In the genomic region with DNA sequence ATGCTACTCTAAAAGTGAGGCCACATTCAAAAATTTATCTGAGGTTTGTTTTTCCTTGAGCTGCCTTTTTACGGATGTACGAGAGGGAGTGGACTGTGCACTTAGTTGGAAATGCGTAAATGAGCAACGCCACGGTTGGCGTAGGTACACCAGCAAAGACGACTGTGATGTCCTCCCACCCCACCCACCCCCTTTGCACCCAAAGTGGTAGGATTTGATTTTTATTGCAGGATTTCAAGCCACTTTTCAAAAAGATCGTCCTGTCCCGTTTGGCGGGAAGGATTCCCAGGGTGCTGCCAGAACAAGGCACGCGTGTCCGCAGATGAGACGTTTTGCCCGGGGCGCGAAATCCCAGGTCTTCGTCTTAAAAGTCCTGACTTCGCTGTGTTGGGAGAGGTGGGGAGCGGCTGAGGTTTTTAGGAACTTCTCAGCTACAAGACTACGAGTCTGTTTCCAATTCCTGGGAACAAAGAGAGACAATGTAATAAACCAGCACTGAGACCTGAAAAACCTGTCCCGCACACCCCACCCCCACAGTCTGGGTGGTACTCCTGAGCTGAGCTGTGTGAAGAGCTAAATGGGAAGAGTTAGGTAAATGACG, we compare ENCODE assay signal across 8 cellular contexts. TPM values are rescaled to one million over a fixed set of nuclear protein-coding genes. Genes with fewer than 3 reads are reported as not detected.
DNase-seq lines count a peak whose midpoint lies in the region; ATAC-seq and TF ChIP-seq lines count a peak whose summit lies in the region.

No MANE protein-coding gene starts in this region.

- peaks cover 15% of the 10 kb centered on the region for H3K4me1 ChIP-seq in osteoblast (ENCODE audit: insufficient read depth, low read length)

- H3K4me3 ChIP-seq in osteoblast (ENCODE audit: insufficient read depth, low read length), result peak overlapping the region; percentile 81

- H3K9me3 Mint-ChIP-seq in activated CD4-positive, alpha-beta T cell treated with anti-CD3 and anti-CD28 coated beads, Interleukin-2, amount 10 ng/mL, durations not matched to agents 24 days and 14 days, result peaks cover 4% of the 10 kb centered on the region

- peaks cover 23% of the 10 kb centered on the region for H3K27me3 Mint-ChIP-seq in activated CD4-positive, alpha-beta T cell treated with anti-CD3 and anti-CD28 coated beads, Interleukin-2, amount 10 ng/mL, durations not matched to agents 24 days and 14 days

- H3K36me3 Mint-ChIP-seq in activated CD4-positive, alpha-beta T cell treated with anti-CD3 and anti-CD28 coated beads, Interleukin-2, amount 10 ng/mL, durations not matched to agents 24 days and 14 days (ENCODE audit: low read depth), result peaks cover 2% of the 10 kb centered on the region

- peak overlapping the region; percentile 85 for H2AFZ ChIP-seq in osteoblast (ENCODE audit: low read length)

- H4K20me1 ChIP-seq in osteoblast (ENCODE audit: insufficient read depth, low read length), result peaks cover 5% of the 10 kb centered on the region

- H3K79me2 ChIP-seq in osteoblast (ENCODE audit: insufficient read depth, low read length), result peaks cover 23% of the 10 kb centered on the region

- peaks cover 30% of the 10 kb centered on the region for H3K27me3 ChIP-seq in osteoblast (ENCODE audit: insufficient read depth, low read length)

- intact Hi-C loops in activated CD4-positive, alpha-beta T cell treated with anti-CD3 and anti-CD28 coated beads, Interleukin-2, amount 10 ng/mL, durations not matched to agents 24 days and 14 days (cut with micrococcal nuclease), result no loop called here

- no peak overlapping the region for H3K27ac Mint-ChIP-seq in activated CD4-positive, alpha-beta T cell treated with anti-CD3 and anti-CD28 coated beads, Interleukin-2, amount 10 ng/mL, durations not matched to agents 24 days and 14 days

- H3K4me2 ChIP-seq in osteoblast (ENCODE audit: insufficient read depth, low read length), result peak overlapping the region; percentile 89

- no peaks in the 10 kb centered on the region for H3K36me3 ChIP-seq in osteoblast (ENCODE audit: insufficient read depth, low read length)

- H3K4me1 Mint-ChIP-seq in activated CD4-positive, alpha-beta T cell treated with anti-CD3 and anti-CD28 coated beads, Interleukin-2, amount 10 ng/mL, durations not matched to agents 24 days and 14 days, result peaks cover 12% of the 10 kb centered on the region

- H3K4me3 Mint-ChIP-seq in activated CD4-positive, alpha-beta T cell treated with anti-CD3 and anti-CD28 coated beads, Interleukin-2, amount 10 ng/mL, durations not matched to agents 24 days and 14 days, result peak overlapping the region; percentile 83

- TF ChIP-seq CTCF in osteoblast (IDR thresholded peaks at IDR 0.05; ENCODE audit: extremely low read depth, low read depth, low read length), result no peak

- peak overlapping the region; percentile 26 for H3K27ac ChIP-seq in osteoblast (ENCODE audit: low read depth, low read length)

- peak; percentile 53 for DNase-seq in activated CD4-positive, alpha-beta T cell treated with anti-CD3 and anti-CD28 coated beads, Interleukin-2, amount 10 ng/mL, durations not matched to agents 24 days and 14 days
- DNase-seq in activated CD4-positive, alpha-beta T cell treated with anti-CD3 and anti-CD28 coated beads, Interleukin-2, amount 50 U/mL, for 4 hours, result no peak
- peak; percentile 36 for DNase-seq in SK-N-DZ (ENCODE audit: low spot score)
- peak; percentile 10 for DNase-seq in fibroblast of gingiva (ENCODE audit: low read depth)
- peak; percentile 76 for DNase-seq in osteoblast (ENCODE audit: insufficient read length, low spot score, missing footprints)
- DNase-seq in NOMO-1 treated with dmso at 0.1 percent for 144 hours (lab: John Stamatoyannopoulos, UW; ENCODE audit: unreplicated experiment), result no peak

- ATAC-seq in HG03175 (IDR thresholded peaks at IDR 0.05; ENCODE audit: unreplicated experiment), result no peak
- no peak for ATAC-seq in GM19452 (IDR thresholded peaks at IDR 0.05; ENCODE audit: unreplicated experiment)

- no peaks in the 10 kb centered on the region for H3K9me3 ChIP-seq in osteoblast (ENCODE audit: low read depth, low read length)

RNA-seq across cellular contexts. Expression of a gene that starts 1.0 kb away (rescaled TPM):
- total RNA-seq in activated CD4-positive, alpha-beta T cell treated with anti-CD3 and anti-CD28 coated beads, Interleukin-2, amount 10 ng/mL, durations not matched to agents 24 days and 14 days, result 0.21 TPM in 1 of 2 replicates, not detected in the other
- polyA plus RNA-seq in SK-N-DZ (2014; cell fraction: cytosol; rRNA removed), result 42.8 and 52.4 TPM in 2 replicates
- polyA plus RNA-seq in SK-N-DZ (2014; cell fraction: nucleus; rRNA removed), result 33.3 and 37.3 TPM in 2 replicates
- 9.0 and 10.6 TPM in 2 replicates for total RNA-seq in osteoblast

Comparison
In these comparisons a context has a peak if more than half of its experiments do, and no peak if none do; other contexts are left out.
1. DNase-seq: peak in activated CD4-positive, alpha-beta T cell treated with anti-CD3 and anti-CD28 coated beads, Interleukin-2, amount 10 ng/mL, durations not matched to agents 24 days and 14 days (single experiment), SK-N-DZ (single experiment), fibroblast of gingiva (single experiment) and osteoblast (single experiment); none in activated CD4-positive, alpha-beta T cell treated with anti-CD3 and anti-CD28 coated beads, Interleukin-2, amount 50 U/mL, for 4 hours (0 of 2) and NOMO-1 treated with dmso at 0.1 percent for 144 hours (single experiment).